ENCODE assay signal across 21 cellular contexts in genomic region chr3:43030162-43030935, GRCh38.
"Had no signal": no experiment of that assay in that cellular context is flagged by ENCODE, and none has a peak within 500 bp of the region (broad histone marks: within the 10 kb centered on the region; RNA-seq: fewer than 3 reads in every experiment).

No MANE protein-coding gene starts in this region.

- DNase-seq: cortex of kidney; effector memory CD8-positive, alpha-beta T cell; foreskin fibroblast; left cardiac atrium; left ventricle myocardium superior; lower lobe of right lung; natural killer cell; occipital lobe; pancreas; right lobe of liver; small intestine; stimulated activated CD4-positive, alpha-beta T cell treated with anti-CD3 and anti-CD28 coated beads, Interleukin-15, amount 100 ng/mL, for 24 hours; stimulated activated CD4-positive, alpha-beta T cell treated with anti-CD3 and anti-CD28 coated beads, Interleukin-2, amount 100 ng/mL, for 48 hours; stimulated activated naive CD4-positive, alpha-beta T cell; stimulated activated naive CD8-positive, alpha-beta T cell treated with anti-CD3 and anti-CD28 coated beads, Interleukin-15, amount 100 ng/mL, for 72 hours; transverse colon had no signal

- H3K9me3 Mint-ChIP-seq: effector memory CD8-positive, alpha-beta T cell; natural killer cell; stimulated activated naive CD8-positive, alpha-beta T cell treated with anti-CD3 and anti-CD28 coated beads, Interleukin-15, amount 100 ng/mL, for 72 hours had no signal

- H3K27ac Mint-ChIP-seq: effector memory CD8-positive, alpha-beta T cell; natural killer cell; stimulated activated naive CD8-positive, alpha-beta T cell treated with anti-CD3 and anti-CD28 coated beads, Interleukin-15, amount 100 ng/mL, for 72 hours had no signal

- H3K27ac ChIP-seq: gastroesophageal sphincter, heart left ventricle, hepatocyte, lower lobe of right lung, pancreas, right lobe of liver, suprapubic skin, transverse colon, vagina had no signal

- H3K36me3 Mint-ChIP-seq: natural killer cell had no signal

- H3K9me3 ChIP-seq: gastroesophageal sphincter, heart left ventricle, lower lobe of right lung, pancreas, right lobe of liver, suprapubic skin, transverse colon, vagina had no signal

- H3K27me3 ChIP-seq: gastroesophageal sphincter, heart left ventricle, hepatocyte, pancreas, right lobe of liver, suprapubic skin, transverse colon, vagina had no signal

- H3K4me1 ChIP-seq: pancreas, right lobe of liver had no signal

- H3K4me3 ChIP-seq: gastroesophageal sphincter, heart left ventricle, hepatocyte, lower lobe of right lung, pancreas, right lobe of liver, suprapubic skin, transverse colon, vagina had no signal

- H3K4me3 Mint-ChIP-seq: effector memory CD8-positive, alpha-beta T cell; natural killer cell; stimulated activated naive CD8-positive, alpha-beta T cell treated with anti-CD3 and anti-CD28 coated beads, Interleukin-15, amount 100 ng/mL, for 72 hours had no signal

- H3K27me3 Mint-ChIP-seq: effector memory CD8-positive, alpha-beta T cell; stimulated activated naive CD8-positive, alpha-beta T cell treated with anti-CD3 and anti-CD28 coated beads, Interleukin-15, amount 100 ng/mL, for 72 hours had no signal

- H3K36me3 ChIP-seq: heart left ventricle, lower lobe of right lung, pancreas, right lobe of liver, suprapubic skin, transverse colon, vagina had no signal
